In genomic region chr6:28225056-28225834, GRCh38 we compare ENCODE assay signal across 8 cellular contexts. TPM values are rescaled to one million over a fixed set of nuclear protein-coding genes. Genes with fewer than 3 reads are reported as not detected.
DNase-seq lines count a peak whose midpoint lies in the region; ATAC-seq, FAIRE-seq and TF ChIP-seq lines count a peak whose summit lies in the region.

ZSCAN9 (plus strand) TSS chr6:28225275; CDS start chr6:28227085, 1,810 bp downstream.

- DNase-seq in 8988T (peak; percentile 31), GM12892 (ENCODE audit: insufficient read length) (peak; percentile 52), NCI-H1436 treated with DMSO at 0.1 percent for 48 hours (lab: John Stamatoyannopoulos, UW) (peak; percentile 33), chondrocyte (ENCODE audit: low spot score) (no peak), keratinocyte (ENCODE audit: low read depth, low spot score) (peak; percentile 25), small intestine (peak; percentile 75)

- H3K36me3 ChIP-seq in keratinocyte (ENCODE audit: control insufficient read depth in 2 of 2, extremely low read depth in 1 of 2, insufficient read depth in 2 of 2, low read length in 2 of 2) (peaks cover 9 to 14% of the 10 kb centered on the region in 2 experiments), small intestine (ENCODE audit: control insufficient read depth in 2 of 2, insufficient read depth in 2 of 2, low read length in 2 of 2) (peaks cover 4 to 5% of the 10 kb centered on the region in 2 donors)

- FAIRE-seq in GM12892 (lab: Jason Lieb, UNC) (peak; percentile 92), keratinocyte (lab: Jason Lieb, UNC) (peak; percentile 81), small intestine (lab: Jason Lieb, UNC) (no peak)

- peak; percentile 89 for ATAC-seq in HG02763 (IDR thresholded peaks at IDR 0.05; ENCODE audit: unreplicated experiment)

- no peaks in the 10 kb centered on the region for H3K79me2 ChIP-seq in keratinocyte (ENCODE audit: control insufficient read depth, insufficient read depth, low read length)

- H3K27me3 ChIP-seq in keratinocyte (ENCODE audit: control insufficient read depth, extremely low read depth, insufficient read depth, low read length) (no peaks in the 10 kb centered on the region), small intestine (ENCODE audit: control insufficient read depth in 2 of 2, insufficient read depth in 2 of 2, low read length in 2 of 2) (peaks cover 0 to 2% of the 10 kb centered on the region in 2 donors)

- H3K27ac ChIP-seq in keratinocyte (ENCODE audit: control insufficient read depth, insufficient read depth, low read length) (peak within 1 kb of the TSS; percentile 60), small intestine (ENCODE audit: low read depth in 1 of 2, low read length in 1 of 2) (peak within 1 kb of the TSS in 1 of 2 donors; percentile 76)

- H3K36me3 Mint-ChIP-seq in T-helper 1 cell treated with Interleukin-12 subunit alpha and Interleukin-12 subunit beta and Interleukin-4 antibody, amounts not matched to agents 30 μg/mL and 1 μg/mL, for 36 hours (ENCODE audit: low read depth), result peaks cover 10% of the 10 kb centered on the region
- peaks cover 19% of the 10 kb centered on the region for H3K36me3 Mint-ChIP-seq in chondrocyte (ENCODE audit: low read depth)

- H2AFZ ChIP-seq in keratinocyte (ENCODE audit: control insufficient read depth, low read length), result peak within 1 kb of the TSS; percentile 96

- peak within 1 kb of the TSS; percentile 45 for H3K27ac Mint-ChIP-seq in T-helper 1 cell treated with Interleukin-12 subunit alpha and Interleukin-12 subunit beta and Interleukin-4 antibody, amounts not matched to agents 30 μg/mL and 1 μg/mL, for 36 hours
- H3K27ac Mint-ChIP-seq in chondrocyte (ENCODE audit: unreplicated experiment), result peak within 1 kb of the TSS; percentile 85

- TF ChIP-seq CTCF in chondrocyte (IDR thresholded peaks at IDR 0.05) (no peak), keratinocyte (optimal IDR thresholded peaks at IDR 0.05 in 1 of 3, IDR thresholded peaks at IDR 0.05 in 1 of 3, conservative IDR thresholded peaks at IDR 0.05 in 1 of 3; ENCODE audit: extremely low read depth in 1 of 3, insufficient read depth in 2 of 3, low read length in 3 of 3) (no peak)

- no peaks in the 10 kb centered on the region for H4K20me1 ChIP-seq in keratinocyte (ENCODE audit: control insufficient read depth, extremely low read depth, insufficient read depth, low read length)

- H3K4me1 ChIP-seq in keratinocyte (ENCODE audit: control insufficient read depth, extremely low read depth, insufficient read depth, low read length) (peaks cover 12% of the 10 kb centered on the region), small intestine (ENCODE audit: control insufficient read depth in 2 of 2, insufficient read depth in 1 of 2, low read depth in 1 of 2, low read length in 1 of 2) (peaks cover 0 to 3% of the 10 kb centered on the region in 2 donors)

- H3K4me3 Mint-ChIP-seq in T-helper 1 cell treated with Interleukin-12 subunit alpha and Interleukin-12 subunit beta and Interleukin-4 antibody, amounts not matched to agents 30 μg/mL and 1 μg/mL, for 36 hours, result peak within 1 kb of the TSS; percentile 86
- H3K4me3 Mint-ChIP-seq in chondrocyte (ENCODE audit: unreplicated experiment), result peak within 1 kb of the TSS; percentile 92

- peaks cover 13% of the 10 kb centered on the region for H3K4me1 Mint-ChIP-seq in T-helper 1 cell treated with Interleukin-12 subunit alpha and Interleukin-12 subunit beta and Interleukin-4 antibody, amounts not matched to agents 30 μg/mL and 1 μg/mL, for 36 hours (ENCODE audit: low read depth)
- peaks cover 18% of the 10 kb centered on the region for H3K4me1 Mint-ChIP-seq in chondrocyte (ENCODE audit: low read depth)

- no peaks in the 10 kb centered on the region for H3K9me3 ChIP-seq in keratinocyte (ENCODE audit: control insufficient read depth, low read depth, low read length)
- H3K9me3 ChIP-seq in small intestine (ENCODE audit: control insufficient read depth, low read depth), result no peaks in the 10 kb centered on the region

- H3K27me3 Mint-ChIP-seq in T-helper 1 cell treated with Interleukin-12 subunit alpha and Interleukin-12 subunit beta and Interleukin-4 antibody, amounts not matched to agents 30 μg/mL and 1 μg/mL, for 36 hours (ENCODE audit: low read depth), result peaks cover 38% of the 10 kb centered on the region
- H3K27me3 Mint-ChIP-seq in chondrocyte (ENCODE audit: low read depth), result peaks cover 10% of the 10 kb centered on the region

- H3K9me1 ChIP-seq in keratinocyte (ENCODE audit: control insufficient read depth, extremely low read depth, insufficient read depth, low read length), result no peaks in the 10 kb centered on the region

- H3K9me3 Mint-ChIP-seq in T-helper 1 cell treated with Interleukin-12 subunit alpha and Interleukin-12 subunit beta and Interleukin-4 antibody, amounts not matched to agents 30 μg/mL and 1 μg/mL, for 36 hours, result no peaks in the 10 kb centered on the region
- H3K9me3 Mint-ChIP-seq in chondrocyte (ENCODE audit: low read depth), result no peaks in the 10 kb centered on the region

- H3K4me2 ChIP-seq in keratinocyte (ENCODE audit: control insufficient read depth, extremely low read depth, insufficient read depth, low read depth, low read length), result peak within 1 kb of the TSS; percentile 80

- H3K4me3 ChIP-seq in keratinocyte (ENCODE audit: control insufficient read depth in 2 of 3, extremely low read depth in 1 of 3, insufficient read depth in 2 of 3, low read depth in 1 of 3, low read length in 3 of 3) (peak within 1 kb of the TSS; percentile 73 to 88 (median 83)), small intestine (ENCODE audit: low read depth in 1 of 2, low read length in 2 of 2) (peak within 1 kb of the TSS; percentile 70 to 87)

- H3K9ac ChIP-seq in keratinocyte (ENCODE audit: control insufficient read depth, extremely low read depth, insufficient read depth, low read length), result peak within 1 kb of the TSS; percentile 79

- WGBS in small intestine, 3 donors, result 0 to 1% (median 1%) methylated on average over 45 of the region's 45 CpGs

- peak; percentile 89 for TF ChIP-seq POLR2A in GM12892 (IDR thresholded peaks at IDR 0.05; ENCODE audit: low read depth, low read length)

- dilution Hi-C loops in keratinocyte (cut with MboI; ENCODE audit: extremely low pct_ligation_motif_present, low sequenced_read_pairs), result no loop called here

RNA-seq across cellular contexts. Expression of gene ZSCAN9, which starts in this region (rescaled TPM):
- polyA plus RNA-seq in GM12892 (2012; ENCODE audit: missing spikeins), result 10.0 TPM
- 12.1 to 13.0 TPM (median 12.8 TPM) in 3 replicates for total RNA-seq in chondrocyte
- 8.3 to 15.9 TPM (median 12.0 TPM) in 3 replicates for polyA plus RNA-seq in keratinocyte
- 8.0 TPM for polyA plus RNA-seq in keratinocyte (2011; ENCODE audit: low read depth)
- polyA plus RNA-seq in keratinocyte (2011; cell fraction: cytosol; rRNA removed), result 4.6 and 8.4 TPM in 2 replicates
- polyA plus RNA-seq in keratinocyte (2011; cell fraction: nucleus; rRNA removed), result 29.4 and 36.9 TPM in 2 replicates
- 4.9 and 12.9 TPM in 2 replicates for polyA plus RNA-seq in keratinocyte (2012; ENCODE audit: low replicate concordance)
- polyA minus RNA-seq in keratinocyte, result 2.2 to 11.5 TPM (median 11.2 TPM) in 3 replicates
- 4.6 TPM for polyA minus RNA-seq in keratinocyte (2011; cell fraction: cytosol; rRNA and poly(A)+ RNA removed)
- 9.9 and 12.6 TPM in 2 replicates for polyA minus RNA-seq in keratinocyte (2011; cell fraction: nucleus; rRNA and poly(A)+ RNA removed)
- 1 to 10 TPM; 5.5 to 7.2 (median 6.5) TPM for polyA plus RNA-seq in small intestine
